ENCODE assay signal across 8 cellular contexts in the genomic region with DNA sequence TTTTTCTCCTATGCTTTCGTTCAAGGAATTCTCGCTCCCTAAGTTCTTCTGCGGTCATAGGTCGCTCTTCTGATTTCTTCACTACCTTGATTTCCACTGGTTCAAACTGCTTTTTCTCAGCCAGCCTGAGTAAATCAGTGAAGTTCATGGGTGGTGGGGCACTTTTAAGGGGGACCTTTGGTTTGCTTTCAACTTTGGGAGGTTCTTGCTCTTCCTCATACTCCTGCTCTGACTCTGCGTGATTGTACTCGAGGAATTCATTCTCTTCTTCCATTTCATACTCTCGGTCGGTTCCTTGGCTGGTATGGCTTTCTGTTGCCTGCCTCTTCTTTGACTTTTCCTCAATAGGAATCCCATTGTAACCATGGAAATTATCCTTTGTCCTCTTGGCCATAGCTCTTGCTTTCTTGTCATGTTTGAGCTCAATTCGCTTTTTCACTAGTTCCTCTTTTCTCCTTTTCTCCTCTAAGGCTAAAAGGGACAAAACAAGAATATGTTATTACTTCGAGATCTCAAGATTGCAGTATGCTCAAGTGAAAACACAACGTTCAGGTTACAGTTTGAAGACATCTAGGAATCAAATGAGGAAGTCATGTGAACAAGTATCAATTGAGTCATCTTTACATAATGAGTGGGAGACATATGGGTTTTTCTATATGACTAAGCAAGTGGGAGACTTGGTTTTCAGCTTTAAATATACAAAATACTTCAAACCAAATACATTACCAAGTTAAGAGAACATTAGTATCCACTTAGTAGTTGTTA. TPM values are rescaled to one million over a fixed set of nuclear protein-coding genes. Genes with fewer than 3 reads are reported as not detected.
A peak's percentile ranks its signal among the peaks of the same experiment; 100 is the strongest.
DNase-seq lines count a peak whose midpoint lies in the region; ATAC-seq and TF ChIP-seq lines count a peak whose summit lies in the region.

No MANE protein-coding gene starts in this region.

- peaks cover 10% of the 10 kb centered on the region for H3K4me1 ChIP-seq in foreskin keratinocyte
- H3K4me1 ChIP-seq in testis, result no peaks in the 10 kb centered on the region

- WGBS in testis, 2 donors, result 89% methylated on average over 11 of the region's 11 CpGs

- H3K27me3 ChIP-seq in foreskin keratinocyte, result no peaks in the 10 kb centered on the region
- no peaks in the 10 kb centered on the region for H3K27me3 ChIP-seq in testis

- TF ChIP-seq CTCF in foreskin keratinocyte (conservative IDR thresholded peaks at IDR 0.05) (no peak), testis (IDR thresholded peaks at IDR 0.05) (no peak)

- H3K9me3 ChIP-seq in testis, result no peaks in the 10 kb centered on the region

- no peak for TF ChIP-seq POLR2A in testis (IDR thresholded peaks at IDR 0.05)

- peak; percentile 95 for DNase-seq in MV-4-11 (lab: John Stamatoyannopoulos, UW)
- peak in 1 of 2 donors; percentile 10 for DNase-seq in foreskin keratinocyte
- DNase-seq in testis, result no peak
- no peak for DNase-seq in occipital lobe (lab: John Stamatoyannopoulos, UW)
- no peak for DNase-seq in NCI-H510A (lab: John Stamatoyannopoulos, UW)
- no peak for DNase-seq in HEK293T (ENCODE audit: extremely low spot score)

- H3K27ac ChIP-seq in foreskin keratinocyte, result peak overlapping the region; percentile 53
- no peak overlapping the region for H3K27ac ChIP-seq in testis

- H3K36me3 ChIP-seq in testis (ENCODE audit: low read depth, missing control alignments), result no peaks in the 10 kb centered on the region

- intact Hi-C loops in testis (cut with DNase I; ENCODE audit: low total_unique reads), result no loop called here

- no peak overlapping the region for H3K4me3 ChIP-seq in testis

- POLR2A ChIA-PET in HEK293T (lab: Yijun Ruan, JAX), result interaction anchor here (0.7 kb wide), 1 partner anchor 37 kb away, joined by 3 read pairs; no protein-coding TSS in a partner anchor

- CTCF ChIA-PET in HEK293T (lab: Yijun Ruan, JAX), result no interaction called here

- ATAC-seq in GM18867 (IDR thresholded peaks at IDR 0.05; ENCODE audit: unreplicated experiment) (peak; percentile 93), HG02588 (IDR thresholded peaks at IDR 0.05; ENCODE audit: unreplicated experiment) (peak; percentile 91), foreskin keratinocyte (peak; percentile 68)

TF ChIP-seq in HEK293T, 16 proteins besides CTCF, POLR2A, EP300 and RAD21:
- TF ChIP-seq FOXA1 (IDR thresholded peaks at IDR 0.05), result no peak
- no peak for TF ChIP-seq ARNT (IDR thresholded peaks at IDR 0.05)
- TF ChIP-seq L3MBTL2 (conservative IDR thresholded peaks at IDR 0.05), result no peak
- no peak for TF ChIP-seq CTBP1 (IDR thresholded peaks at IDR 0.05; ENCODE audit: borderline replicate concordance)
- no peak for TF ChIP-seq ZNF384 (IDR thresholded peaks at IDR 0.05)
- TF ChIP-seq FOXM1 (IDR thresholded peaks at IDR 0.05; ENCODE audit: borderline replicate concordance), result no peak
- TF ChIP-seq HDGF (IDR thresholded peaks at IDR 0.05; ENCODE audit: borderline replicate concordance), result no peak
- no peak for TF ChIP-seq NFRKB (IDR thresholded peaks at IDR 0.05)
- TF ChIP-seq ELF4 (IDR thresholded peaks at IDR 0.05), result no peak
- no peak for TF ChIP-seq LEF1 (IDR thresholded peaks at IDR 0.05; ENCODE audit: borderline replicate concordance)
- TF ChIP-seq, protein P1, sequence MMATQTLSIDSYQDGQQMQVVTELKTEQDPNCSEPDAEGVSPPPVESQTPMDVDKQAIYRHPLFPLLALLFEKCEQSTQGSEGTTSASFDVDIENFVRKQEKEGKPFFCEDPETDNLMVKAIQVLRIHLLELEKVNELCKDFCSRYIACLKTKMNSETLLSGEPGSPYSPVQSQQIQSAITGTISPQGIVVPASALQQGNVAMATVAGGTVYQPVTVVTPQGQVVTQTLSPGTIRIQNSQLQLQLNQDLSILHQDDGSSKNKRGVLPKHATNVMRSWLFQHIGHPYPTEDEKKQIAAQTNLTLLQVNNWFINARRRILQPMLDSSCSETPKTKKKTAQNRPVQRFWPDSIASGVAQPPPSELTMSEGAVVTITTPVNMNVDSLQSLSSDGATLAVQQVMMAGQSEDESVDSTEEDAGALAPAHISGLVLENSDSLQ (IDR thresholded peaks at IDR 0.05), result no peak
- no peak for TF ChIP-seq TARDBP (IDR thresholded peaks at IDR 0.05)

RNA-seq across cellular contexts. Expression of a gene that starts 16.2 kb away (rescaled TPM):
- total RNA-seq in foreskin keratinocyte (0.65 and 0.74 TPM in 2 replicates), testis (100 to 1,000 TPM in 1 of 2 donors, 10 to 100 TPM in 1; 72.3 to 202 TPM), occipital lobe (0.62 TPM)
- polyA plus RNA-seq in foreskin keratinocyte (0.48 and 0.66 TPM in 2 replicates), testis (ENCODE audit: insufficient read depth, low read depth, low replicate concordance) (483 TPM)

RNA-seq across cellular contexts. Expression of a gene that starts 18.3 kb away (rescaled TPM):
- 18.3 and 19.6 TPM in 2 replicates for total RNA-seq in foreskin keratinocyte
- polyA plus RNA-seq in foreskin keratinocyte, result 3.7 and 4.1 TPM in 2 replicates
- total RNA-seq in testis, result 10 to 100 TPM; 23.9 to 28.2 TPM
- 11.5 TPM for polyA plus RNA-seq in testis (ENCODE audit: insufficient read depth, low read depth, low replicate concordance)
- total RNA-seq in occipital lobe, result 11.2 TPM

RNA-seq across cellular contexts. Expression of a gene that starts 27.3 kb away (rescaled TPM):
- 22.9 and 29.1 TPM in 2 replicates for total RNA-seq in foreskin keratinocyte
- polyA plus RNA-seq in foreskin keratinocyte, result 9.0 and 9.1 TPM in 2 replicates
- total RNA-seq in testis, result 10 to 100 TPM; 21.9 to 25.7 TPM
- polyA plus RNA-seq in testis (ENCODE audit: insufficient read depth, low read depth, low replicate concordance), result 15.1 TPM
- total RNA-seq in occipital lobe, result 27.8 TPM

Comparison
In these comparisons a context has a peak if more than half of its experiments do, and no peak if none do; other contexts are left out.
1. RNA of a gene that starts 16.2 kb away (total RNA-seq): 72.3 to 202 TPM in testis; 0.65 to 0.74 TPM in foreskin keratinocyte and 0.62 TPM in occipital lobe (single experiment); every median in the first group is over 10 times any median in the second.
2. Peak in every context shown above with its lines, with median percentiles within 50 percentile points of each other: ATAC-seq.